Comparison of ENCODE assay signal across 8 cellular contexts in the genomic region with DNA sequence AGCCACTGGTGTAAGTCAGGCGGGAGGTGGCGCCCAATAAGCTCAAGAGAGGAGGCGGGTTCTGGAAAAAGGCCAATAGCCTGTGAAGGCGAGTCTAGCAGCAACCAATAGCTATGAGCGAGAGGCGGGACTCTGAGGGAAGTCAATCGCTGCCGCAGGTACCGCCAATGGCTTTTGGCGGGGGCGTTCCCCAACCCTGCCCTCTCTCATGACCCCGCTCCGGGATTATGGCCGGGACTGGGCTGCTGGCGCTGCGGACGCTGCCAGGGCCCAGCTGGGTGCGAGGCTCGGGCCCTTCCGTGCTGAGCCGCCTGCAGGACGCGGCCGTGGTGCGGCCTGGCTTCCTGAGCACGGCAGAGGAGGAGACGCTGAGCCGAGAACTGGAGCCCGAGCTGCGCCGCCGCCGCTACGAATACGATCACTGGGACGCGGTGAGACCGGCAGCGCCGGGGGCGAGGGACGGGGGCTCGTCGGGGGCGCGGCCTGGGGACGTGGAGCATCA. TPM values are rescaled to one million over a fixed set of nuclear protein-coding genes. Genes with fewer than 3 reads are reported as not detected.
DNase-seq lines count a peak whose midpoint lies in the region; ATAC-seq, FAIRE-seq and TF ChIP-seq lines count a peak whose summit lies in the region.

Gene ALKBH7, plus strand, starts transcription at position 201 of the 502 bp plus-strand sequence. Its CDS starts 27 bp downstream, at position 228.

- H3K4me3 Mint-ChIP-seq in activated CD4-positive, alpha-beta T cell treated with anti-CD3 and anti-CD28 coated beads, Interleukin-2, amount 10 ng/mL, durations not matched to agents 7 days and 5 days = peak within 1 kb of the TSS; percentile 89

- CTCF ChIA-PET in activated CD4-positive, alpha-beta T cell treated with anti-CD3 and anti-CD28 coated beads, Interleukin-2, amount 10 ng/mL, durations not matched to agents 7 days and 5 days (lab: Charles Lee) = interaction anchor here (0.6 to 2.1 kb wide), 6 partner anchors 10 to 543 kb away, joined by 3 to 15 read pairs (median 4); partner anchors contain the start of genes CLPP and GTF2F1

- H3K36me3 Mint-ChIP-seq in activated CD4-positive, alpha-beta T cell treated with anti-CD3 and anti-CD28 coated beads, Interleukin-2, amount 10 ng/mL, durations not matched to agents 7 days and 5 days (ENCODE audit: low read depth) = peaks cover 16% of the 10 kb centered on the region

- H3K9me3 Mint-ChIP-seq in activated CD4-positive, alpha-beta T cell treated with anti-CD3 and anti-CD28 coated beads, Interleukin-2, amount 10 ng/mL, durations not matched to agents 7 days and 5 days = no peaks in the 10 kb centered on the region

- H3K4me3 ChIP-seq in coronary artery = peak within 1 kb of the TSS; percentile 95

- H3K27ac Mint-ChIP-seq in activated CD4-positive, alpha-beta T cell treated with anti-CD3 and anti-CD28 coated beads, Interleukin-2, amount 10 ng/mL, durations not matched to agents 7 days and 5 days = peak within 1 kb of the TSS; percentile 95

- H3K27me3 Mint-ChIP-seq in activated CD4-positive, alpha-beta T cell treated with anti-CD3 and anti-CD28 coated beads, Interleukin-2, amount 10 ng/mL, durations not matched to agents 7 days and 5 days = no peaks in the 10 kb centered on the region

- DNase-seq in AML-193 (lab: John Stamatoyannopoulos, UW) = peak; percentile 98 to 99
- DNase-seq in GM19239 (ENCODE audit: insufficient read length, low spot score) = peak; percentile 94
- DNase-seq in NCI-H524 (lab: John Stamatoyannopoulos, UW) = peak; percentile 100
- DNase-seq in activated CD4-positive, alpha-beta T cell treated with anti-CD3 and anti-CD28 coated beads, Interleukin-2, amount 10 ng/mL, durations not matched to agents 7 days and 5 days = peak; percentile 99
- peak; percentile 99 for DNase-seq in coronary artery (ENCODE audit: low spot score)
- DNase-seq in kidney tubule cell (ENCODE audit: low spot score) = peak; percentile 100
- peak; percentile 82 to 95 for DNase-seq in stimulated activated CD4-positive, alpha-beta T cell treated with anti-CD3 and anti-CD28 coated beads, Interleukin-1b, Interleukin-23, amount 100 ng/mL, for 1 hour (ENCODE audit: low read depth in 2 of 2)

- peak; percentile 75 for ATAC-seq in HG03442 (IDR thresholded peaks at IDR 0.05; ENCODE audit: unreplicated experiment)

- peaks cover 16% of the 10 kb centered on the region for H3K4me1 Mint-ChIP-seq in activated CD4-positive, alpha-beta T cell treated with anti-CD3 and anti-CD28 coated beads, Interleukin-2, amount 10 ng/mL, durations not matched to agents 7 days and 5 days

- peak within 1 kb of the TSS; percentile 94 to 100 for H3K27ac ChIP-seq in coronary artery

- POLR2A ChIA-PET in activated CD4-positive, alpha-beta T cell treated with anti-CD3 and anti-CD28 coated beads, Interleukin-2, amount 10 ng/mL, durations not matched to agents 7 days and 5 days (lab: Charles Lee) = interaction anchor here (1.4 kb wide), 1 partner anchor 11 kb away, joined by 19 read pairs; the partner anchor contains the start of gene CLPP

- FAIRE-seq in GM19239 (lab: Jason Lieb, UNC) = peak; percentile 100

- TF ChIP-seq CTCF in coronary artery (IDR thresholded peaks at IDR 0.05) = no peak

RNA-seq across cellular contexts. Expression of gene ALKBH7, which starts in this region (rescaled TPM):
- 10 to 100 TPM; 32.8 to 48.2 TPM for total RNA-seq in activated CD4-positive, alpha-beta T cell treated with anti-CD3 and anti-CD28 coated beads, Interleukin-2, amount 10 ng/mL, durations not matched to agents 7 days and 5 days

Comparison
In these comparisons a context has a peak if more than half of its experiments do, and no peak if none do; other contexts are left out.
1. Peak in every context shown above with its lines: DNase-seq, ATAC-seq, H3K4me3 ChIP-seq and H3K27ac ChIP-seq.